Comparison of ENCODE assay signal across 19 cellular contexts in the genomic region with DNA sequence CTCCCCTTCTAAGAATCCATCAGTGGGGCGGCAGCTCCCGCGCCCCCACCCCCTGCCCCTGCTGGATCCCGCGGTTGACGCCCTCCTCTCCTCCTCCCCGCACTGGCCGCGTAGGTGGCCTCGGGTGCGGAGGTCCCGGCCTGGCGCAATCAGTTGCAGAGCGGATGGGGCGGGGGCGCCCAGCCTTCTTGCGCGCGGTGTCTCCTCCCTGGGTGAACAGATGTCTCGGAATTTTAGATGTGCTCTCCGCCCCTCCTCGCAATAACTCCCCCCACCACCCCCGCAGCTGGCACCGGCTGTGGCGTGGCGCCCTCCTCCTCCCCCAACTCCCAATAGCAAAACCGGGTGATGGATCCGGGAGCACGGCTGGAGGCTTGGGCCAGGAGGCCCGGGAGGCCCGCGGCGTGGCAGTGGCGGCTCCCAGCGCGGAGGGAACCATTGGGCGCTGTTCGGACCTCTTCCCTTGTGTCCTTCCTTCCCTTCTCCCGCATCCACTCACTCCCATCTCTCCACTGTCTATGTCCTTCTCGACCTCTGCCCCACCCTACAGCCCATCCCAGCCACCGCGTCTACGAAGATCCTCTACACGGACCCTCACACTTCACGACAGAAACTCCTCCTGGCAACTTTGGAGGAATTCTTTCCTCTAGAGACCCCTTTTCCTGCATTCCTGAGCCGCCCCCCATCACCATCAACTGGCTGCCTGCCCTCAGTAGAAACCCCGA. TPM values are rescaled to one million over a fixed set of nuclear protein-coding genes. Genes with fewer than 3 reads are reported as not detected.
"Had no signal": no experiment of that assay in that cellular context is flagged by ENCODE, and none has a peak within 500 bp of the region (broad histone marks: within the 10 kb centered on the region; RNA-seq: fewer than 3 reads in every experiment).

No MANE protein-coding gene starts in this region.

- H3K9me3 Mint-ChIP-seq: activated CD4-positive, alpha-beta memory T cell treated with anti-CD3 and anti-CD28 coated beads, Interleukin-2, amount 10 ng/mL, durations not matched to agents 7 days and 5 days; activated naive CD8-positive, alpha-beta T cell treated with anti-CD3 and anti-CD28 coated beads, Interleukin-2, amount 10 ng/mL, durations not matched to agents 7 days and 5 days had no signal

- ATAC-seq: heart right ventricle had no signal

- DNase-seq: activated CD4-positive, alpha-beta memory T cell treated with anti-CD3 and anti-CD28 coated beads, Interleukin-2, amount 10 ng/mL, durations not matched to agents 7 days and 5 days; activated gamma-delta T cell; activated naive CD8-positive, alpha-beta T cell treated with anti-CD3 and anti-CD28 coated beads, Interleukin-2, amount 10 ng/mL, durations not matched to agents 7 days and 5 days; activated T-cell treated with anti-CD3 and anti-CD28 coated beads, Interleukin-2, amount 50 U/mL, for 48 hours; anterior cingulate cortex; colonic mucosa; effector CD4-positive, alpha-beta T cell; heart right ventricle; kidney glomerular epithelial cell; ovary; stimulated activated CD4-positive, alpha-beta T cell treated with anti-CD3 and anti-CD28 coated beads, Interleukin-2, amount 100 ng/mL, for 48 hours; stimulated activated naive CD4-positive, alpha-beta T cell treated with Interleukin-2 at 50 U/mL for 16 hours; T-helper 2 cell; trophoblast cell had no signal

- H3K36me3 ChIP-seq: colonic mucosa, heart right ventricle, ovary had no signal

- H3K4me3 ChIP-seq: colonic mucosa, heart right ventricle, ovary had no signal

- H3K27ac ChIP-seq: colonic mucosa, heart right ventricle, ovary had no signal

- H3K4me3 Mint-ChIP-seq: activated CD4-positive, alpha-beta memory T cell treated with anti-CD3 and anti-CD28 coated beads, Interleukin-2, amount 10 ng/mL, durations not matched to agents 7 days and 5 days; activated naive CD8-positive, alpha-beta T cell treated with anti-CD3 and anti-CD28 coated beads, Interleukin-2, amount 10 ng/mL, durations not matched to agents 7 days and 5 days had no signal

- H3K27ac Mint-ChIP-seq: activated CD4-positive, alpha-beta memory T cell treated with anti-CD3 and anti-CD28 coated beads, Interleukin-2, amount 10 ng/mL, durations not matched to agents 7 days and 5 days; activated naive CD8-positive, alpha-beta T cell treated with anti-CD3 and anti-CD28 coated beads, Interleukin-2, amount 10 ng/mL, durations not matched to agents 7 days and 5 days had no signal

- H3K9me3 ChIP-seq: colonic mucosa, heart right ventricle, ovary had no signal

RNA-seq across cellular contexts. Expression of a gene that starts 11.0 kb away (rescaled TPM):
- total RNA-seq: activated CD4-positive, alpha-beta memory T cell treated with anti-CD3 and anti-CD28 coated beads, Interleukin-2, amount 10 ng/mL, durations not matched to agents 7 days and 5 days; activated naive CD8-positive, alpha-beta T cell treated with anti-CD3 and anti-CD28 coated beads, Interleukin-2, amount 10 ng/mL, durations not matched to agents 7 days and 5 days; bronchial epithelial cell; colonic mucosa; fibroblast of lung; heart right ventricle; liver; mesenteric fat pad; ovary had no signal
- polyA plus RNA-seq: fibroblast of lung, heart right ventricle, liver, neural cell, ovary had no signal

RNA-seq across cellular contexts. Expression of a gene that starts 30.0 kb away (rescaled TPM):
- total RNA-seq: activated CD4-positive, alpha-beta memory T cell treated with anti-CD3 and anti-CD28 coated beads, Interleukin-2, amount 10 ng/mL, durations not matched to agents 7 days and 5 days; activated naive CD8-positive, alpha-beta T cell treated with anti-CD3 and anti-CD28 coated beads, Interleukin-2, amount 10 ng/mL, durations not matched to agents 7 days and 5 days; bronchial epithelial cell had no signal
- polyA plus RNA-seq: liver had no signal
